15 cellular contexts compared by ENCODE assay signal in the genomic region with DNA sequence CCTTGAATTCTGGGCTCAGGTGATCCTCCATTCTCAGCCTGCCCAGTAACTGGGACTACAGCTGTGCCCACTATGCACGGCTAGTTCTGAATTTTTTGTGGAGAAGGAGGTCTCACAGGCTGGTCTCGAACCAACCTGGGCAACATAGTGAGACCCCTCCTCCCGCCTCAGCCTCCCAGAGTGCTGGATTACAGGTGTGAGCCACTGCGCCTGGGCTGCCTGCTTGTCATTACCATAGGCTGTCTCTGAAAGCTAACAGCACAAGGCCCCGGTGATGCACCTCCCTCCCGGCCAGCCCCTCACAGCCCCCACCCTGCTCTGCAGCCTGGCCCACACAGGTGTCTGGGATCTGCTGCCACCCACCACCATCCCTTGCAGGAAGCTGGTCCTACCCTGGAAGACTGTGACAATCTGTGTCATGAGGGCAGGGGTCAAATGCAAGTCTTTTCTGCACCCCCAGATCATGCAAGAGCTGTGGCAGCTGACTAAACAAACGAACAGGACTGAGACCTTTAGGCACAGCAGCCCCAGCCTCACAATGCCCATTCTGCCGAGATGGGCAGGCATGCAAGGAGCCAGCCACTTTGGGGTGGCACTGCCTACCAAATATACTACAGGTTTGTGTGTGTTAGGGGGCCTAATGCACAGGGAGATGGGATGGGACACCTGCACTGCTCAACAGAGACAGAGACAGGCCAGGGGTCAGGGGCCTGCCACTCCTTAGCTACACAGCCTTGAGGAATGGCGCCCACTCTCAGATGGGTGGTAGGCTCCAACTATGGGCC.
"Had no signal": no experiment of that assay in that cellular context is flagged by ENCODE, and none has a peak within 500 bp of the region (broad histone marks: within the 10 kb centered on the region; RNA-seq: fewer than 3 reads in every experiment).

No MANE protein-coding gene starts in this region.

- H3K4me3 ChIP-seq: gastrocnemius medialis, tibial nerve had no signal

- H3K9me3 ChIP-seq: gastrocnemius medialis, tibial nerve had no signal

- DNase-seq: activated CD4-positive, alpha-beta T cell treated with anti-CD3 and anti-CD28 coated beads, Interleukin-2, amount 50 U/mL, for 48 hours; activated CD4-positive, CD25-positive, alpha-beta regulatory T cell; activated naive CD4-positive, alpha-beta T cell treated with anti-CD3 and anti-CD28 coated beads for 36 hours; amniotic stem cell; effector memory CD4-positive, alpha-beta T cell; SHP77 treated with DMSO at 0.1 percent for 48 hours; stimulated activated CD4-positive, alpha-beta T cell treated with anti-CD3 and anti-CD28 coated beads, Interleukin-4, amount 100 ng/mL, for 1 hour; T-helper 2 cell had no signal

- H3K27me3 Mint-ChIP-seq: central memory CD8-positive, alpha-beta T cell had no signal

- H3K4me1 ChIP-seq: gastrocnemius medialis, tibial nerve had no signal

- H3K27me3 ChIP-seq: gastrocnemius medialis, tibial nerve had no signal

- H3K9me3 Mint-ChIP-seq: activated naive CD4-positive, alpha-beta T cell treated with anti-CD3 and anti-CD28 coated beads for 36 hours; activated T-helper 1 cell treated with anti-CD3 and anti-CD28 coated beads, Interleukin-12 subunit alpha, Interleukin-12 subunit beta, Interleukin-2, Interleukin-4 antibody, amounts not matched to agents 30 ng/mL and 10 ng/mL and 1 ng/mL, durations not matched to agents 14 hours and 24 hours and 36 hours; brain; central memory CD8-positive, alpha-beta T cell; nephron had no signal

- H3K27ac Mint-ChIP-seq: activated naive CD4-positive, alpha-beta T cell treated with anti-CD3 and anti-CD28 coated beads for 36 hours; activated T-helper 1 cell treated with anti-CD3 and anti-CD28 coated beads, Interleukin-12 subunit alpha, Interleukin-12 subunit beta, Interleukin-2, Interleukin-4 antibody, amounts not matched to agents 30 ng/mL and 10 ng/mL and 1 ng/mL, durations not matched to agents 14 hours and 24 hours and 36 hours; nephron had no signal

- H3K4me1 Mint-ChIP-seq: brain; central memory CD8-positive, alpha-beta T cell; nephron had no signal

- H3K27ac ChIP-seq: epithelial cell of prostate, gastrocnemius medialis, tibial nerve had no signal

- H3K4me3 Mint-ChIP-seq: activated naive CD4-positive, alpha-beta T cell treated with anti-CD3 and anti-CD28 coated beads for 36 hours; activated T-helper 1 cell treated with anti-CD3 and anti-CD28 coated beads, Interleukin-12 subunit alpha, Interleukin-12 subunit beta, Interleukin-2, Interleukin-4 antibody, amounts not matched to agents 30 ng/mL and 10 ng/mL and 1 ng/mL, durations not matched to agents 14 hours and 24 hours and 36 hours; brain; central memory CD8-positive, alpha-beta T cell; nephron had no signal

- ATAC-seq: gastrocnemius medialis had no signal
